In genomic region chr1:179029293-179029692, GRCh38 we compare ENCODE assay signal across 18 cellular contexts. TPM values are rescaled to one million over a fixed set of nuclear protein-coding genes. Genes with fewer than 3 reads are reported as not detected.
A peak's percentile ranks its signal among the peaks of the same experiment; 100 is the strongest.
DNase-seq lines count a peak whose midpoint lies in the region; ATAC-seq, FAIRE-seq and TF ChIP-seq lines count a peak whose summit lies in the region.
"Had no signal": no experiment of that assay in that cellular context is flagged by ENCODE, and none has a peak within 500 bp of the region (broad histone marks: within the 10 kb centered on the region; RNA-seq: fewer than 3 reads in every experiment).

No MANE protein-coding gene starts in this region.

- intact Hi-C loops in K562 (cut with micrococcal nuclease) = no loop called here
- intact Hi-C loops in gastrocnemius medialis (cut with DNase I; ENCODE audit: low total_unique reads) = loop anchor here (5.0 to 10.0 kb wide), 2 partner anchors 164 to 1582 kb away; no protein-coding TSS in a partner anchor
- intact Hi-C loops in dorsolateral prefrontal cortex (cut with DNase I) = loop anchor here (10.0 kb wide), 1 partner anchor 266 kb away; the partner anchor contains the start of gene SOAT1 (in 2 of the 2)

- BruUV-seq in K562 (replicated peaks; lab: Mats Ljungman, UMichigan) = no TSS peak

- peak; percentile 17 for ATAC-seq in K562
- ATAC-seq in gastrocnemius medialis = no peak
- no peak for ATAC-seq in gastroesophageal sphincter
- ATAC-seq: left lobe of liver, natural killer cell, upper lobe of right lung had no signal

- H3K4me3 Mint-ChIP-seq in activated naive CD4-positive, alpha-beta T cell treated with anti-CD3 and anti-CD28 coated beads, Interleukin-2, amount 50 U/mL, for 24 hours = peak overlapping the region; percentile 49
- H3K4me3 Mint-ChIP-seq: natural killer cell; T-helper 2 cell treated with Interferon-gamma antibody and Interleukin-4, amounts not matched to agents 5 μg/mL and 100 μg/mL, for 36 hours had no signal

- TF ChIP-seq CTCF in K562 (IDR thresholded peaks at IDR 0.05 in 2 of 3, conservative IDR thresholded peaks at IDR 0.05 in 1 of 3; ENCODE audit: insufficient read depth in 2 of 3, low read depth in 1 of 3, low read length in 3 of 3) (no peak), gastrocnemius medialis (IDR thresholded peaks at IDR 0.05 in 4 of 5, conservative IDR thresholded peaks at IDR 0.05 in 1 of 5) (no peak), dorsolateral prefrontal cortex (IDR thresholded peaks at IDR 0.05 in 54 of 56, conservative IDR thresholded peaks at IDR 0.05 in 2 of 56; ENCODE audit: low read depth in 1 of 56, partially characterized antibody in 56 of 56) (no peak), gastroesophageal sphincter (IDR thresholded peaks at IDR 0.05) (no peak)

- CTCF ChIA-PET in K562 (lab: Yijun Ruan, JAX; ENCODE audit: low intra/inter-chr PET ratio) = no interaction called here

- POLR2A ChIA-PET in K562 (lab: Yijun Ruan, JAX) = interaction anchor here (0.6 to 3.9 kb wide), 9 partner anchors 9 to 226 kb away, joined by 3 to 29 read pairs (median 8); no protein-coding TSS in a partner anchor

- no peaks in the 10 kb centered on the region for H3K27me3 ChIP-seq in K562 (ENCODE audit: control insufficient read depth in 2 of 2, insufficient read depth in 2 of 2, low read length in 2 of 2)
- no peaks in the 10 kb centered on the region for H3K27me3 ChIP-seq in gastrocnemius medialis
- H3K27me3 ChIP-seq in dorsolateral prefrontal cortex = no peaks in the 10 kb centered on the region
- no peaks in the 10 kb centered on the region for H3K27me3 ChIP-seq in gastroesophageal sphincter
- H3K27me3 ChIP-seq: upper lobe of right lung had no signal

- DNase-seq in activated naive CD4-positive, alpha-beta T cell treated with Interleukin-2 at 50 U/mL for 16 hours = no peak
- DNase-seq in KBM-7 (peak; percentile 43), K562 (ENCODE audit: extremely low read depth in 1 of 4, low spot score in 3 of 4) (peak in 2 of 4 experiments; percentile 58 to 76), gastrocnemius medialis (no peak), dorsolateral prefrontal cortex (no peak)
- no peak for DNase-seq in activated CD8-positive, alpha-beta memory T cell treated with anti-CD3 and anti-CD28 coated beads, Interleukin-2, amount 50 U/mL, for 4 hours
- DNase-seq: activated CD8-positive, alpha-beta memory T cell treated with anti-CD3 and anti-CD28 coated beads for 24 hours; DND-41; hypothalamus; natural killer cell; NCI-H1417; stimulated activated CD4-positive, alpha-beta T cell treated with anti-CD3 and anti-CD28 coated beads, Interleukin-2, amount 100 ng/mL, for 48 hours; upper lobe of right lung had no signal

- H3K4me2 ChIP-seq in K562 (ENCODE audit: insufficient read depth, low read length) = peak overlapping the region; percentile 55

- H3K9me3 ChIP-seq in K562 (replicated peaks; ENCODE audit: control insufficient read depth, insufficient read depth, low read depth, low read length) (peaks cover 2% of the 10 kb centered on the region; the same call in 1 of the 2 replicates), gastrocnemius medialis (no peaks in the 10 kb centered on the region), gastroesophageal sphincter (no peaks in the 10 kb centered on the region)
- H3K9me3 ChIP-seq: upper lobe of right lung had no signal

- H3K27me3 Mint-ChIP-seq in activated naive CD4-positive, alpha-beta T cell treated with anti-CD3 and anti-CD28 coated beads, Interleukin-2, amount 50 U/mL, for 24 hours = no peaks in the 10 kb centered on the region

- H3K4me1 ChIP-seq in K562 (replicated peaks in 1 of 2; ENCODE audit: control insufficient read depth in 2 of 2, insufficient read depth in 2 of 2, low read length in 2 of 2) (peaks cover 28 to 78% of the 10 kb centered on the region in 2 experiments), gastrocnemius medialis (peaks cover 69 to 74% of the 10 kb centered on the region in 2 donors), gastroesophageal sphincter (peaks cover 3 to 85% (median 28%) of the 10 kb centered on the region in 3 donors)

- H3K4me3 ChIP-seq in K562 (no peak overlapping the region), gastrocnemius medialis (no peak overlapping the region), dorsolateral prefrontal cortex (no peak overlapping the region), gastroesophageal sphincter (no peak overlapping the region)
- H3K4me3 ChIP-seq: upper lobe of right lung had no signal

- H3K36me3 ChIP-seq in K562 (ENCODE audit: control insufficient read depth, insufficient read depth, low read length) (no peaks in the 10 kb centered on the region; the same call in 1 of the 3 replicates), gastrocnemius medialis (no peaks in the 10 kb centered on the region), gastroesophageal sphincter (no peaks in the 10 kb centered on the region)
- H3K36me3 ChIP-seq: upper lobe of right lung had no signal

- H3K9me3 Mint-ChIP-seq in activated naive CD4-positive, alpha-beta T cell treated with anti-CD3 and anti-CD28 coated beads, Interleukin-2, amount 50 U/mL, for 24 hours = no peaks in the 10 kb centered on the region
- H3K9me3 Mint-ChIP-seq: natural killer cell; T-helper 2 cell treated with Interferon-gamma antibody and Interleukin-4, amounts not matched to agents 5 μg/mL and 100 μg/mL, for 36 hours had no signal

- in situ Hi-C loops in KBM-7 (cut with MboI; ENCODE audit: low pct_unique_long_range_greater_than_20kb, low sequenced_read_pairs) (no loop called here), K562 (cut with MboI) (no loop called here), gastrocnemius medialis (cut with MboI; ENCODE audit: low sequenced_read_pairs in 4 of 4) (no loop called here)

- H3K9me1 ChIP-seq in K562 (ENCODE audit: control insufficient read depth, insufficient read depth, low read length) = peaks cover 2% of the 10 kb centered on the region

- H4K20me1 ChIP-seq in K562 (replicated peaks; ENCODE audit: control insufficient read depth, insufficient read depth, low read length) = peaks cover 7% of the 10 kb centered on the region

- WGBS in K562 (ENCODE audit: insufficient coverage, low coverage, missing lambda C conversion rate) = 0% methylated on average over 3 of the region's 3 CpGs
- 48 to 50% methylated on average over 2 to 3 of the region's 3 CpGs for WGBS in gastroesophageal sphincter (ENCODE audit: low coverage in 1 of 2), 2 donors

- TF ChIP-seq EP300 in K562 (IDR thresholded peaks at IDR 0.05; ENCODE audit: low read length) (peak; percentile 68), gastroesophageal sphincter (IDR thresholded peaks at IDR 0.05) (no peak)

- TF ChIP-seq RAD21 in K562 (CRISPR knock-in tag; conservative IDR thresholded peaks at IDR 0.05 in 1 of 2, IDR thresholded peaks at IDR 0.05 in 1 of 2) = no peak

- H3K4me1 Mint-ChIP-seq in activated naive CD4-positive, alpha-beta T cell treated with anti-CD3 and anti-CD28 coated beads, Interleukin-2, amount 50 U/mL, for 24 hours = peaks cover 79% of the 10 kb centered on the region

- TF ChIP-seq POLR2A in K562 (conservative IDR thresholded peaks at IDR 0.05) (no peak), gastrocnemius medialis (IDR thresholded peaks at IDR 0.05) (no peak), gastroesophageal sphincter (IDR thresholded peaks at IDR 0.05) (no peak)

- no peaks in the 10 kb centered on the region for H3K36me3 Mint-ChIP-seq in activated naive CD4-positive, alpha-beta T cell treated with anti-CD3 and anti-CD28 coated beads, Interleukin-2, amount 50 U/mL, for 24 hours
- H3K36me3 Mint-ChIP-seq: natural killer cell had no signal

- no peak overlapping the region for H2AFZ ChIP-seq in K562 (ENCODE audit: low read depth, low read length)

- peak overlapping the region in 1 of 2 experiments; percentile 24; a peak in 2 of 4 replicates for H3K9ac ChIP-seq in K562 (ENCODE audit: insufficient read depth in 1 of 2, low read depth in 2 of 2, low read length in 2 of 2)

- peak; percentile 75 for FAIRE-seq in K562 (lab: Jason Lieb, UNC)
- FAIRE-seq: GM12892 had no signal

- H3K27ac ChIP-seq in K562 (ENCODE audit: extremely low read depth, low read depth, low read length) (peak overlapping the region; percentile 58), gastrocnemius medialis (peak overlapping the region; percentile 32 to 99 (median 72)), dorsolateral prefrontal cortex (peak overlapping the region in 1 of 59 donors; percentile 6), gastroesophageal sphincter (peak overlapping the region in 1 of 4 donors; percentile 11)
- H3K27ac ChIP-seq: upper lobe of right lung had no signal

- peak overlapping the region; percentile 64 for H3K27ac Mint-ChIP-seq in activated naive CD4-positive, alpha-beta T cell treated with anti-CD3 and anti-CD28 coated beads, Interleukin-2, amount 50 U/mL, for 24 hours
- H3K27ac Mint-ChIP-seq: T-helper 2 cell treated with Interferon-gamma antibody and Interleukin-4, amounts not matched to agents 5 μg/mL and 100 μg/mL, for 36 hours had no signal

- peaks cover 81% of the 10 kb centered on the region for H3K79me2 ChIP-seq in K562 (ENCODE audit: control insufficient read depth, insufficient read depth, low read length)

RNA-seq across cellular contexts. Expression of gene FAM20B, which starts 3.6 kb away (rescaled TPM):
- total RNA-seq in K562 (2011; cell fraction: chromatin; rRNA removed; ENCODE audit: low replicate concordance) = 56.4 and 57.9 TPM in 2 replicates
- total RNA-seq in K562 (2011; cell fraction: nucleolus; rRNA removed) = 30.9 and 35.8 TPM in 2 replicates
- total RNA-seq in K562 (2011; cell fraction: nucleoplasm; rRNA removed) = 54.3 and 85.3 TPM in 2 replicates
- 28.9 and 32.8 TPM in 2 replicates for total RNA-seq in K562 (2014; rRNA removed)
- total RNA-seq in K562 (2014; rRNA removed; fragmentation: Illumina TruSeq; extraction: Trizol) = 63.8 and 70.0 TPM in 2 replicates
- total RNA-seq in K562 (2015; rRNA removed; fragmentation: Illumina TruSeq; extraction: Trizol) = 51.2 and 56.6 TPM in 2 replicates
- total RNA-seq in K562 (2021) = 61.3 and 67.5 TPM in 2 replicates
- 45.5 and 47.7 TPM in 2 replicates for polyA plus RNA-seq in K562 (2011; rRNA removed)
- 16.7 and 30.0 TPM in 2 replicates for polyA plus RNA-seq in K562 (2011; cell fraction: cytosol; rRNA removed)
- 16.0 and 22.1 TPM in 2 replicates for polyA plus RNA-seq in K562 (2011; cell fraction: nucleus; rRNA removed)
- polyA plus RNA-seq in K562 (2012) = 24.4 and 27.6 TPM in 2 replicates
- 37.7 and 42.9 TPM in 2 replicates for polyA plus RNA-seq in K562 (2014; fragmentation: Illumina TruSeq; extraction: Trizol)
- 10 to 100 TPM in 1 of 2 experiments, 1 to 10 TPM in 1; 7.2 to 10.7 TPM for polyA plus RNA-seq in K562 (2014; fragmentation: Nextera tagmentation; extraction: Ambion mirVana)
- 25.5 and 29.2 TPM in 2 replicates for polyA plus RNA-seq in K562 (2014; rRNA removed)
- polyA minus RNA-seq in K562 (2011; rRNA and poly(A)+ RNA removed) = 106 and 108 TPM in 2 replicates
- polyA minus RNA-seq in K562 (2011; cell fraction: cytosol; rRNA and poly(A)+ RNA removed) = 36.5 and 48.0 TPM in 2 replicates
- polyA minus RNA-seq in K562 (2011; cell fraction: nucleus; rRNA and poly(A)+ RNA removed) = 9.8 and 19.0 TPM in 2 replicates
- total RNA-seq in gastrocnemius medialis = 10 to 100 TPM; 19.7 to 43.7 (median 32.6) TPM
- 10 to 100 TPM; 36.3 to 88.4 (median 59.5) TPM for total RNA-seq in dorsolateral prefrontal cortex
- total RNA-seq in gastroesophageal sphincter = 10 to 100 TPM; 58.8 to 78.3 (median 76.5) TPM

RNA-seq across cellular contexts. Expression of gene TOR3A, which starts 52.6 kb away (rescaled TPM):
- total RNA-seq in K562 (2011; cell fraction: chromatin; rRNA removed; ENCODE audit: low replicate concordance) = 35.1 and 99.5 TPM in 2 replicates
- total RNA-seq in K562 (2011; cell fraction: nucleolus; rRNA removed) = 118 and 119 TPM in 2 replicates
- 78.9 and 84.8 TPM in 2 replicates for total RNA-seq in K562 (2011; cell fraction: nucleoplasm; rRNA removed)
- total RNA-seq in K562 (2014; rRNA removed) (85.5 and 99.4 TPM in 2 replicates), K562 (2014; rRNA removed; fragmentation: Illumina TruSeq; extraction: Trizol) (30.7 and 33.8 TPM in 2 replicates), K562 (2015; rRNA removed; fragmentation: Illumina TruSeq; extraction: Trizol) (38.9 and 39.7 TPM in 2 replicates), K562 (2021) (56.4 and 57.5 TPM in 2 replicates), gastrocnemius medialis (10 to 100 TPM; 19.2 to 78.6 (median 29.0) TPM), dorsolateral prefrontal cortex (10 to 100 TPM; 11.7 to 24.9 (median 16.3) TPM), gastroesophageal sphincter (10 to 100 TPM; 17.8 to 40.5 (median 31.4) TPM)
- polyA plus RNA-seq in K562 (2011; rRNA removed) (35.9 and 39.0 TPM in 2 replicates), K562 (2014; fragmentation: Illumina TruSeq; extraction: Trizol) (52.4 and 53.1 TPM in 2 replicates), K562 (2014; fragmentation: Nextera tagmentation; extraction: Ambion mirVana) (10 to 100 TPM in 1 of 2 experiments, 1 to 10 TPM in 1; 7.9 to 13.0 TPM), K562 (2014; rRNA removed) (94.5 and 94.7 TPM in 2 replicates)
- polyA plus RNA-seq in K562 (2011; cell fraction: cytosol; rRNA removed) = 46.7 and 101 TPM in 2 replicates
- 32.1 and 53.1 TPM in 2 replicates for polyA plus RNA-seq in K562 (2011; cell fraction: nucleus; rRNA removed)
- 40.2 and 44.0 TPM in 2 replicates for polyA plus RNA-seq in K562 (2012)
- 39.1 and 54.9 TPM in 2 replicates for polyA minus RNA-seq in K562 (2011; rRNA and poly(A)+ RNA removed)
- 30.2 and 38.8 TPM in 2 replicates for polyA minus RNA-seq in K562 (2011; cell fraction: cytosol; rRNA and poly(A)+ RNA removed)
- 23.4 and 26.4 TPM in 2 replicates for polyA minus RNA-seq in K562 (2011; cell fraction: nucleus; rRNA and poly(A)+ RNA removed)
